In genomic region chr7:28355553-28356319, GRCh38 we compare ENCODE assay signal across 16 cellular contexts. TPM values are rescaled to one million over a fixed set of nuclear protein-coding genes. Genes with fewer than 3 reads are reported as not detected.
DNase-seq lines count a peak whose midpoint lies in the region; ATAC-seq, FAIRE-seq and TF ChIP-seq lines count a peak whose summit lies in the region.
"Had no signal": no experiment of that assay in that cellular context is flagged by ENCODE, and none has a peak within 500 bp of the region (broad histone marks: within the 10 kb centered on the region; RNA-seq: fewer than 3 reads in every experiment).

No MANE protein-coding gene starts in this region.

- H3K4me2 ChIP-seq in A549 = no peak overlapping the region
- H3K4me2 ChIP-seq: KMS-11 had no signal

- H3K4me3 ChIP-seq in A549 (no peak overlapping the region), esophagus muscularis mucosa (no peak overlapping the region)
- H3K4me3 ChIP-seq: tibial nerve had no signal

- H3K9me3 ChIP-seq in A549 (no peaks in the 10 kb centered on the region), esophagus muscularis mucosa (no peaks in the 10 kb centered on the region)
- H3K9me3 ChIP-seq: tibial nerve had no signal

- H3K27ac ChIP-seq in A549 = peak overlapping the region; percentile 12 to 79; a peak in 3 of 6 replicates
- H3K27ac ChIP-seq in esophagus muscularis mucosa (replicated peaks in 1 of 4) = no peak overlapping the region
- H3K27ac ChIP-seq: KMS-11, tibial nerve had no signal

- POLR2A ChIA-PET in A549 (lab: Yijun Ruan, JAX) = no interaction called here

- DNase-seq in A549 (ENCODE audit: low read depth in 1 of 2, low spot score in 1 of 2) = no peak
- peak; percentile 99 for DNase-seq in NCI-H1092 treated with DMSO at 0.1 percent for 48 hours (lab: John Stamatoyannopoulos, UW)
- peak; percentile 34 for DNase-seq in NCI-H2227 (lab: John Stamatoyannopoulos, UW; ENCODE audit: unreplicated experiment)
- DNase-seq in esophagus muscularis mucosa (ENCODE audit: extremely low spot score) = peak; percentile 78
- DNase-seq in cortex of kidney (lab: John Stamatoyannopoulos, UW) = no peak
- no peak for DNase-seq in HPDE6-E6E7 (ENCODE audit: extremely low spot score)
- DNase-seq: activated CD4-positive, alpha-beta memory T cell treated with anti-CD3 and anti-CD28 coated beads for 36 hours; activated effector memory CD4-positive, alpha-beta T cell treated with Interleukin-2 at 50 U/mL for 16 hours; midbrain; posterior cingulate gyrus; SIG-M5; stimulated activated CD8-positive, alpha-beta memory T cell treated with anti-CD3 and anti-CD28 coated beads, Interleukin-4, amount 100 ng/mL, for 48 hours had no signal

- TF ChIP-seq POLR2A in A549 (IDR thresholded peaks at IDR 0.05; ENCODE audit: low read length) (no peak), esophagus muscularis mucosa (IDR thresholded peaks at IDR 0.05; ENCODE audit: low read depth) (no peak)

- no peak for TF ChIP-seq CTCF in A549 (IDR thresholded peaks at IDR 0.05)
- no peak for TF ChIP-seq CTCF in esophagus muscularis mucosa (IDR thresholded peaks at IDR 0.05)

- no peaks in the 10 kb centered on the region for H3K36me3 ChIP-seq in esophagus muscularis mucosa
- H3K36me3 ChIP-seq: tibial nerve had no signal

- intact Hi-C loops in esophagus muscularis mucosa (cut with DNase I) = no loop called here

- no peak for TF ChIP-seq RAD21 in A549 (conservative IDR thresholded peaks at IDR 0.05 in 1 of 2, IDR thresholded peaks at IDR 0.05 in 1 of 2)

- FAIRE-seq in A549 (lab: Jason Lieb, UNC) = no peak

- CTCF ChIA-PET in A549 (lab: Yijun Ruan, JAX) = interaction anchor here (0.6 to 1.2 kb wide), 2 partner anchors 24 to 57 kb away, joined by 3 read pairs; partner anchors contain the start of gene CREB5

- 76% methylated on average over 16 of the region's 16 CpGs for WGBS in A549 (ENCODE audit: missing lambda C conversion rate)
- 85% methylated on average over 16 of the region's 16 CpGs for WGBS in esophagus muscularis mucosa

- H3K4me1 ChIP-seq in A549 = peaks cover 35% of the 10 kb centered on the region
- H3K4me1 ChIP-seq in esophagus muscularis mucosa = no peaks in the 10 kb centered on the region
- H3K4me1 ChIP-seq: tibial nerve had no signal

- TF ChIP-seq EP300 in A549 (IDR thresholded peaks at IDR 0.05) = no peak
- no peak for TF ChIP-seq EP300 in esophagus muscularis mucosa (IDR thresholded peaks at IDR 0.05)

- no peak for ATAC-seq in A549
- no peak for ATAC-seq in GM18498 (IDR thresholded peaks at IDR 0.05; ENCODE audit: unreplicated experiment)
- no peak for ATAC-seq in GM21423 (IDR thresholded peaks at IDR 0.05; ENCODE audit: unreplicated experiment)

- H3K27me3 ChIP-seq in esophagus muscularis mucosa = no peaks in the 10 kb centered on the region
- H3K27me3 ChIP-seq: tibial nerve had no signal

TF ChIP-seq in A549, 52 proteins besides CTCF, POLR2A, EP300 and RAD21:
- TF ChIP-seq ZFP36 (IDR thresholded peaks at IDR 0.05; ENCODE audit: borderline replicate concordance, partially characterized antibody) (no peak), MAFK (IDR thresholded peaks at IDR 0.05; ENCODE audit: partially characterized antibody) (no peak), EHMT2 (IDR thresholded peaks at IDR 0.05; ENCODE audit: low read depth) (no peak), KDM5A (IDR thresholded peaks at IDR 0.05) (no peak), ELK1 (IDR thresholded peaks at IDR 0.05; ENCODE audit: low read depth, low read length) (no peak), ZSCAN20 (CRISPR knock-in tag; IDR thresholded peaks at IDR 0.05) (no peak), CEBPB (IDR thresholded peaks at IDR 0.05) (no peak), SREBF2 (IDR thresholded peaks at IDR 0.05) (no peak), POLR2AphosphoS2 (conservative IDR thresholded peaks at IDR 0.05; ENCODE audit: low read length) (no peak), RCOR1 (IDR thresholded peaks at IDR 0.05; ENCODE audit: low read depth, low read length) (no peak), EHF (CRISPR knock-in tag; IDR thresholded peaks at IDR 0.05) (no peak), NPAS2 (CRISPR knock-in tag; IDR thresholded peaks at IDR 0.05; ENCODE audit: borderline replicate concordance) (no peak), JUNB (IDR thresholded peaks at IDR 0.05) (no peak), CBX8 (IDR thresholded peaks at IDR 0.05) (no peak), HES2 (IDR thresholded peaks at IDR 0.05) (no peak), BCL3 (IDR thresholded peaks at IDR 0.05) (no peak), NFE2L2 (conservative IDR thresholded peaks at IDR 0.05; ENCODE audit: low read length) (no peak), NR3C1 (IDR thresholded peaks at IDR 0.05) (no peak), CBX2 (IDR thresholded peaks at IDR 0.05; ENCODE audit: borderline replicate concordance, low read depth) (no peak), PHF8 (IDR thresholded peaks at IDR 0.05; ENCODE audit: borderline replicate concordance, low read depth) (no peak)

RNA-seq across cellular contexts. Expression of gene CREB5, which starts 56.6 kb away (rescaled TPM):
- 1.5 TPM in 2 replicates for polyA plus RNA-seq in A549 (2011; rRNA removed)
- 0.81 and 1.0 TPM in 2 replicates for polyA plus RNA-seq in A549 (2012; cell fraction: cytosol; rRNA removed)
- polyA plus RNA-seq in A549 (2012; cell fraction: nucleus; rRNA removed) = 3.2 and 3.4 TPM in 2 replicates
- polyA plus RNA-seq in A549 (2017; fragmentation: RNase III; extraction: RNeasy Plus Mini Kit Qiagen cat#74134 plus additional on column Dnase treatment) = 0.61 to 0.88 TPM (median 0.69 TPM) in 3 replicates
- polyA minus RNA-seq in A549 (2011; rRNA and poly(A)+ RNA removed) = 3.5 and 4.6 TPM in 2 replicates
- 10 to 100 TPM in 2 of 4 donors, 1 to 10 TPM in 2; 6.6 to 18.6 (median 12.6) TPM for total RNA-seq in esophagus muscularis mucosa

Comparison
In these comparisons a context has a peak if more than half of its experiments do, and no peak if none do; other contexts are left out.
1. DNase-seq: peak in NCI-H1092 treated with DMSO at 0.1 percent for 48 hours (single experiment), NCI-H2227 (single experiment) and esophagus muscularis mucosa (single experiment); none in A549 (0 of 2), cortex of kidney (single experiment) and HPDE6-E6E7 (single experiment).
2. H3K27ac ChIP-seq: peak in A549 (2 of 2); none in esophagus muscularis mucosa (0 of 4).